Comparison of ENCODE assay signal across 27 cellular contexts in the genomic region with DNA sequence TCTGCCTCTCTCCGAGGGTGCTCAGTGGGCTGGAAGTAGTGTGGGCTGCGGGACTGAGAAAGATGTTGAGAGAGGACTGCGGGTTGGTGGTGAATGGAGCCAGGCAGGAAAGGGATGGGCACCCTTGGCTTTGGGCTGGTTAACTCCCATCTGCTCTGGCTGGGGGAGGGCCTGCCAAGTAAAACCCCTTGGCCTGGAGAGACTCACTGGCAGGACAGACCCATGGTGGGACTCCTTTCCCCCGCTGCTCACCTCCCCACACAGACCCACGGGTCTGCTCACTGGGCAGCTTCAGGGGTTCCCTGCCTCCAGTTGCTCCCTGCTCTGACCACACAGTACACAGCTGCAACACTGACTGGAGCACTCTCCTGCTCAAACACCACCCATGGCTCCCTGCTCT. TPM values are rescaled to one million over a fixed set of nuclear protein-coding genes. Genes with fewer than 3 reads are reported as not detected.
"Had no signal": no experiment of that assay in that cellular context is flagged by ENCODE, and none has a peak within 500 bp of the region (broad histone marks: within the 10 kb centered on the region; RNA-seq: fewer than 3 reads in every experiment).

No MANE protein-coding gene starts in this region.

- H3K36me3 Mint-ChIP-seq: brain had no signal

- H3K27me3 Mint-ChIP-seq: activated naive CD8-positive, alpha-beta T cell treated with anti-CD3 and anti-CD28 coated beads, Interleukin-2, amount 50 U/mL, for 24 hours had no signal

- DNase-seq: activated CD4-positive, alpha-beta T cell treated with anti-CD3 and anti-CD28 coated beads for 4 hours; activated CD4-positive, alpha-beta T cell treated with anti-CD3 and anti-CD28 coated beads, Interleukin-2, amount 50 U/mL, for 4 hours; activated CD8-positive, alpha-beta memory T cell treated with anti-CD3 and anti-CD28 coated beads, Interleukin-2, amount 50 U/mL, for 48 hours; activated CD8-positive, alpha-beta T cell treated with anti-CD3 and anti-CD28 coated beads, Interleukin-2, amount 10 ng/mL, durations not matched to agents 7 days and 5 days; activated naive CD4-positive, alpha-beta T cell treated with anti-CD3 and anti-CD28 coated beads, Interleukin-2, amount 50 U/mL, for 16 hours; activated naive CD8-positive, alpha-beta T cell treated with anti-CD3 and anti-CD28 coated beads, Interleukin-2, amount 50 U/mL, for 24 hours; activated T-cell treated with anti-CD3 and anti-CD28 coated beads, Interleukin-2, amount 50 U/mL, for 1 hour; amniotic stem cell; MG63; MV-4-11; NCI-H1092 treated with DMSO at 0.1 percent for 48 hours; NCI-H1417 treated with DMSO at 0.1 percent for 48 hours; NCI-H1694; NCI-H2029 treated with DMSO at 0.1 percent for 48 hours; NCI-H345; NCI-H510A; NCI-H526 treated with DMSO at 0.1 percent for 48 hours; NCI-H82 had no signal

- H3K4me1 Mint-ChIP-seq: activated naive CD8-positive, alpha-beta T cell treated with anti-CD3 and anti-CD28 coated beads, Interleukin-2, amount 50 U/mL, for 24 hours had no signal

- H3K27ac ChIP-seq: cardiac muscle cell, KMS-11, SJSA1 had no signal

- H3K4me1 ChIP-seq: SJSA1 had no signal

- ATAC-seq: activated CD4-positive, CD25-positive, alpha-beta regulatory T cell treated with anti-CD3 and anti-CD28 coated beads, Interleukin-2, amount 50 U/mL, for 24 hours; activated CD8-positive, alpha-beta T cell treated with anti-CD3 and anti-CD28 coated beads, Interleukin-2, amount 10 ng/mL, durations not matched to agents 7 days and 5 days; activated naive CD8-positive, alpha-beta T cell treated with anti-CD3 and anti-CD28 coated beads, Interleukin-2, amount 50 U/mL, for 24 hours; SK-N-SH treated with all-trans-retinoic acid at 6 μM for 48 hours had no signal

- H3K36me3 ChIP-seq: cardiac muscle cell, MG63, SJSA1 had no signal

- H3K27ac Mint-ChIP-seq: activated CD8-positive, alpha-beta T cell treated with anti-CD3 and anti-CD28 coated beads, Interleukin-2, amount 10 ng/mL, durations not matched to agents 7 days and 5 days; activated naive CD8-positive, alpha-beta T cell treated with anti-CD3 and anti-CD28 coated beads, Interleukin-2, amount 50 U/mL, for 24 hours; brain; T-helper 1 cell treated with Interleukin-12 subunit alpha and Interleukin-12 subunit beta and Interleukin-4 antibody, amounts not matched to agents 30 μg/mL and 1 μg/mL, for 36 hours had no signal

- H3K4me3 Mint-ChIP-seq: activated CD8-positive, alpha-beta T cell treated with anti-CD3 and anti-CD28 coated beads, Interleukin-2, amount 10 ng/mL, durations not matched to agents 7 days and 5 days; activated naive CD8-positive, alpha-beta T cell treated with anti-CD3 and anti-CD28 coated beads, Interleukin-2, amount 50 U/mL, for 24 hours; brain; T-helper 1 cell treated with Interleukin-12 subunit alpha and Interleukin-12 subunit beta and Interleukin-4 antibody, amounts not matched to agents 30 μg/mL and 1 μg/mL, for 36 hours had no signal

- H3K27me3 ChIP-seq: cardiac muscle cell, MG63 had no signal

- H3K9me3 ChIP-seq: MG63, SJSA1 had no signal

- H3K4me3 ChIP-seq: cardiac muscle cell, MG63, SJSA1 had no signal

- H3K9me3 Mint-ChIP-seq: activated naive CD8-positive, alpha-beta T cell treated with anti-CD3 and anti-CD28 coated beads, Interleukin-2, amount 50 U/mL, for 24 hours; T-helper 1 cell treated with Interleukin-12 subunit alpha and Interleukin-12 subunit beta and Interleukin-4 antibody, amounts not matched to agents 30 μg/mL and 1 μg/mL, for 36 hours had no signal

RNA-seq across cellular contexts. Expression of a gene that starts 54.1 kb away (rescaled TPM):
- total RNA-seq: activated CD8-positive, alpha-beta T cell treated with anti-CD3 and anti-CD28 coated beads, Interleukin-2, amount 10 ng/mL, durations not matched to agents 7 days and 5 days; cardiac muscle cell; OCI-LY7 had no signal

RNA-seq across cellular contexts. Expression of a gene that starts 58.2 kb away (rescaled TPM):
- total RNA-seq: activated CD8-positive, alpha-beta T cell treated with anti-CD3 and anti-CD28 coated beads, Interleukin-2, amount 10 ng/mL, durations not matched to agents 7 days and 5 days; cardiac muscle cell; OCI-LY7; RPMI7951; SJSA1 had no signal
